In the genomic region with DNA sequence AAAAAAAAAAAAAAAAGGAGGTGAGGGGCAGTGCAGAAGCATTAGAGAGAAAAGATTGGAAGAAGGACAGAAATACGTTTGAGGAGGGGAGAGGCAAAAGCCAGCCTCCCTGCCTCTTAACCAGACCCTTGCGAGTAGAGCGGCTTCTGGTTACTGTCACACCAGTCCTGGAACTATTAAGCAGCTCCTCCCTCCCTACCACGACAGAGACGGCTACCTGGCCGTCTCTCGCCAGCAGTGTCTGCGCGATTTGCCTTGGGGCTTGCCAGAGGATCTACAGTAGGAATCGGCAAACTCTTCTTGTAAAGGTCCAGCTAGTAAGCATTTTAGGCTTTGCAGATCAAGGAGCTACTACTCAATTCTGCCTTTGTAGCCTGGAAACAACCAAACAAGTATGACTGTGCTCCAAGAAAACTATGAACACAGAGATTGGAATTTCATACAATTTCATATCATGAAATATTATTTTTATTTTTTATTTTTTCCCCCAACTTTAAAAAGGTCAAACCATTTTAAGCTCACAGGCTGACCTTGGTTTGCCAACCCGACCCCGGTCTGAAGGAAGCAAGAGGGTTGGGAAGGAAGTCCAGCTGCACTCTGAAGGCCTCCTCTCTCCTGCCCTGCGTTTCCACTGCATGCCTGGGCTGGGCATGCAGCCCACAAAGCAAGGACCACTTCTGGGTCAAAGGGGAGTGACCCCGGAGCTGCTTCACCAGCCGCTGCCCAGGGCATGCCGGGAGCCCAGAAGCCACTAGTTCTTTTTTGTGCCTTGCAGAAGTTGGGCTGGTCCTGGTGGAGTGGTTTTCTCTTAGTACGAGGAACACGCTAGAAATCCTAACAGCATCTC, we compare ENCODE assay signal across 17 cellular contexts.
DNase-seq lines count a peak whose midpoint lies in the region; ATAC-seq and TF ChIP-seq lines count a peak whose summit lies in the region.
"Had no signal": no experiment of that assay in that cellular context is flagged by ENCODE, and none has a peak within 500 bp of the region (broad histone marks: within the 10 kb centered on the region; RNA-seq: fewer than 3 reads in every experiment).

No MANE protein-coding gene starts in this region.

- no peak overlapping the region for H3K4me2 ChIP-seq in osteoblast (ENCODE audit: insufficient read depth, low read length)
- H3K4me2 ChIP-seq: BLaER1 treated with 17β-estradiol and CSF1 and Interleukin-3, amounts not matched to agents 10 nM and 100 nM had no signal

- peak overlapping the region; percentile 27 for H3K27ac ChIP-seq in osteoblast (ENCODE audit: low read depth, low read length)
- H3K27ac ChIP-seq: 22Rv1; BLaER1 treated with 17β-estradiol and CSF1 and Interleukin-3, amounts not matched to agents 10 nM and 100 nM; HL-60 had no signal

- H2AFZ ChIP-seq in osteoblast (ENCODE audit: low read length), result no peak overlapping the region

- H3K4me3 ChIP-seq in BE2C (ENCODE audit: low read depth, low read length), result no peak overlapping the region
- no peak overlapping the region for H3K4me3 ChIP-seq in osteoblast (ENCODE audit: insufficient read depth, low read length)
- H3K4me3 ChIP-seq: BLaER1 treated with 17β-estradiol and CSF1 and Interleukin-3, amounts not matched to agents 10 nM and 100 nM had no signal

- H3K4me1 ChIP-seq in BE2C (peaks cover 8% of the 10 kb centered on the region), osteoblast (ENCODE audit: insufficient read depth, low read length) (peaks cover 43% of the 10 kb centered on the region)

- TF ChIP-seq CTCF in BE2C (IDR thresholded peaks at IDR 0.05; ENCODE audit: low read depth, low read length) (no peak), osteoblast (IDR thresholded peaks at IDR 0.05; ENCODE audit: extremely low read depth, low read depth, low read length) (no peak)

- no peak for ATAC-seq in HG03139 (IDR thresholded peaks at IDR 0.05; ENCODE audit: unreplicated experiment)

- H3K27me3 ChIP-seq in BE2C, result no peaks in the 10 kb centered on the region
- H3K27me3 ChIP-seq in osteoblast (ENCODE audit: insufficient read depth, low read length), result no peaks in the 10 kb centered on the region
- H3K27me3 ChIP-seq: BLaER1 treated with 17β-estradiol and CSF1 and Interleukin-3, amounts not matched to agents 10 nM and 100 nM had no signal

- no peaks in the 10 kb centered on the region for H3K79me2 ChIP-seq in osteoblast (ENCODE audit: insufficient read depth, low read length)

- no peaks in the 10 kb centered on the region for H4K20me1 ChIP-seq in osteoblast (ENCODE audit: insufficient read depth, low read length)
- H4K20me1 ChIP-seq: BLaER1 treated with 17β-estradiol and CSF1 and Interleukin-3, amounts not matched to agents 10 nM and 100 nM had no signal

- DNase-seq in BE2C (peak; percentile 30), SK-N-DZ (ENCODE audit: low spot score) (peak; percentile 74), fibroblast of gingiva (ENCODE audit: low read depth) (peak; percentile 36), osteoblast (ENCODE audit: insufficient read length, low spot score, missing footprints) (no peak), epidermal melanocyte (ENCODE audit: insufficient read length, low spot score) (no peak)
- DNase-seq in stimulated activated CD4-positive, alpha-beta T cell treated with anti-CD3 and anti-CD28 coated beads, Interleukin-12 subunit alpha, Interleukin-12 subunit beta, amount 100 ng/mL, for 4 hours, result no peak
- DNase-seq in stimulated activated CD8-positive, alpha-beta memory T cell treated with anti-CD3 and anti-CD28 coated beads, Interleukin-4, amount 100 ng/mL, for 48 hours, result no peak
- DNase-seq: EL, KG1, NCI-H1105, NCI-H1694 treated with DMSO at 0.1 percent for 48 hours, NCI-H82, SIG-M5 had no signal

- no peaks in the 10 kb centered on the region for H3K36me3 ChIP-seq in BE2C
- no peaks in the 10 kb centered on the region for H3K36me3 ChIP-seq in osteoblast (ENCODE audit: insufficient read depth, low read length)

- H3K9me3 ChIP-seq in BE2C (no peaks in the 10 kb centered on the region), osteoblast (ENCODE audit: low read depth, low read length) (no peaks in the 10 kb centered on the region)

Comparison
In these comparisons a context has a peak if more than half of its experiments do, and no peak if none do; other contexts are left out.
1. DNase-seq: peak in BE2C (single experiment), SK-N-DZ (single experiment) and fibroblast of gingiva (single experiment); none in osteoblast (single experiment), stimulated activated CD4-positive, alpha-beta T cell treated with anti-CD3 and anti-CD28 coated beads, Interleukin-12 subunit alpha, Interleukin-12 subunit beta, amount 100 ng/mL, for 4 hours (single experiment), epidermal melanocyte (single experiment) and stimulated activated CD8-positive, alpha-beta memory T cell treated with anti-CD3 and anti-CD28 coated beads, Interleukin-4, amount 100 ng/mL, for 48 hours (single experiment).